ENCODE assay signal across 32 cellular contexts in genomic region chr1:28807986-28808385, GRCh38. TPM values are rescaled to one million over a fixed set of nuclear protein-coding genes. Genes with fewer than 3 reads are reported as not detected.
"Had no signal": no experiment of that assay in that cellular context is flagged by ENCODE, and none has a peak within 500 bp of the region (broad histone marks: within the 10 kb centered on the region; RNA-seq: fewer than 3 reads in every experiment).

No MANE protein-coding gene starts in this region.

- H3K4me3 Mint-ChIP-seq: dendritic cell treated with granulocyte-macrophage colony-stimulating factor and Interleukin-4, amounts not matched to agents 40 ng/mL and 50 ng/mL, for 4 days; effector memory CD8-positive, alpha-beta T cell; endodermal cell; mesothelial cell of epicardium had no signal

- H3K4me1 Mint-ChIP-seq: endodermal cell, mesothelial cell of epicardium had no signal

- H3K4me1 ChIP-seq: colonic mucosa, gastrocnemius medialis, lower lobe of right lung had no signal

- FAIRE-seq: endometrium, islet of Langerhans, keratinocyte had no signal

- H3K36me3 Mint-ChIP-seq: mesothelial cell of epicardium had no signal

- H3K4me3 ChIP-seq: colonic mucosa, esophagus squamous epithelium, gastrocnemius medialis, heart right ventricle, left lung, lower lobe of right lung, mucosa of descending colon had no signal

- DNase-seq: colonic mucosa; cortex of kidney; effector CD8-positive, alpha-beta T cell; effector memory CD8-positive, alpha-beta T cell; endodermal cell; erythroblast; esophagus squamous epithelium; foreskin fibroblast; foreskin melanocyte; gastrocnemius medialis; glutamatergic neuron; head of caudate nucleus; heart right ventricle; hippocampal formation; left cardiac atrium; left lung; left ventricle myocardium superior; lower lobe of right lung; mesenchymal stem cell; mucosa of descending colon had no signal

- H3K27ac Mint-ChIP-seq: dendritic cell treated with granulocyte-macrophage colony-stimulating factor and Interleukin-4, amounts not matched to agents 40 ng/mL and 50 ng/mL, for 4 days; effector memory CD8-positive, alpha-beta T cell; endodermal cell; mesothelial cell of epicardium had no signal

- H3K27ac ChIP-seq: colonic mucosa, epithelial cell of prostate, esophagus squamous epithelium, gastrocnemius medialis, heart right ventricle, left lung, lower lobe of right lung had no signal

- H3K36me3 ChIP-seq: colonic mucosa, esophagus squamous epithelium, gastrocnemius medialis, heart right ventricle, left lung, lower lobe of right lung had no signal

- H3K9me3 ChIP-seq: colonic mucosa, esophagus squamous epithelium, gastrocnemius medialis, heart right ventricle, left lung, lower lobe of right lung, mucosa of descending colon had no signal

- H3K9me3 Mint-ChIP-seq: dendritic cell treated with granulocyte-macrophage colony-stimulating factor and Interleukin-4, amounts not matched to agents 40 ng/mL and 50 ng/mL, for 4 days; effector memory CD8-positive, alpha-beta T cell; mesothelial cell of epicardium had no signal

RNA-seq across cellular contexts. Expression of gene OPRD1, which starts 4.0 kb away (rescaled TPM):
- total RNA-seq: dermis microvascular lymphatic vessel endothelial cell, esophagus mucosa, esophagus squamous epithelium, left cardiac atrium, left lung, left ventricle myocardium superior, lower leg skin, lower lobe of right lung, lung microvascular endothelial cell, mesenteric fat pad, myocyte had no signal
- polyA plus RNA-seq: heart right ventricle, keratinocyte had no signal
